In the genomic region with DNA sequence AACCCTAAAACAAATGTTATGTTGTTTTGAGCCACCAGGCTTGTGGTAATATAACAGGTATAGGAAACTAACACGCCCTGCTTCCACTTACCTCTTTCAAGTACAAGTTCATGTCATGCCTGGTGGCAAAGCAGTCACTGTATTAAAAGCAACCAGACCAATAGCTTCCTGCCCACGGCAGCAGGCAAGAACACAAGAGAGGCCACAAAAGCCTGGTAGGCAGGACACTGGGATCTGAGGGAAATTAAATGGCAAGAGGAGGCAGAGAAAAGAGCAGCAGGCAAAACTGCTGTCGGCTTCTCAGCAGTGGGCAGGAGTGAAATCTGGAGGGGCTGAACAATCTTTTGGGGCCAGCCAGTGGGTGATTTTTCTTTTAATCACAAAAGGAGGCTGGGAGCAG, we compare ENCODE assay signal across 8 cellular contexts. TPM values are rescaled to one million over a fixed set of nuclear protein-coding genes. Genes with fewer than 3 reads are reported as not detected.
DNase-seq lines count a peak whose midpoint lies in the region; ATAC-seq and TF ChIP-seq lines count a peak whose summit lies in the region.

No MANE protein-coding gene starts in this region.

- peak overlapping the region; percentile 80 for H3K9ac ChIP-seq in Loucy (ENCODE audit: low read depth, low read length, poor library complexity, severe bottlenecking)
- peak overlapping the region; percentile 89 for H3K9ac ChIP-seq in mesenchymal stem cell (ENCODE audit: low read length)

- 84% methylated on average over 3 of the region's 3 CpGs for WGBS in mesenchymal stem cell

- H2AFZ ChIP-seq in Loucy (ENCODE audit: low read length) (no peak overlapping the region), mesenchymal stem cell (ENCODE audit: low read depth, low read length) (no peak overlapping the region)

- H3K79me1 ChIP-seq in mesenchymal stem cell (replicated peaks; ENCODE audit: low read length, poor library complexity, severe bottlenecking): peaks cover 7% of the 10 kb centered on the region

- peak overlapping the region; percentile 96 for H3K27ac Mint-ChIP-seq in activated T-helper 2 cell treated with anti-CD3 and anti-CD28 coated beads, Interferon-gamma antibody, Interleukin-2, Interleukin-4, amounts not matched to agents 10 μg/mL and 5 μg/mL and 100 μg/mL, durations not matched to agents 14 hours and 24 hours and 36 hours

- DNase-seq in CD1c-positive myeloid dendritic cell (ENCODE audit: extremely low spot score) (peak; percentile 50), mesenchymal stem cell (no peak), NCI-H1092 (lab: John Stamatoyannopoulos, UW) (no peak), NCI-H2081 treated with DMSO at 0.1 percent for 48 hours (lab: John Stamatoyannopoulos, UW) (no peak), GM03348 (ENCODE audit: low spot score) (no peak)
- peak; percentile 71 for DNase-seq in activated T-helper 2 cell treated with anti-CD3 and anti-CD28 coated beads, Interferon-gamma antibody, Interleukin-2, Interleukin-4, amounts not matched to agents 10 μg/mL and 5 μg/mL and 100 μg/mL, durations not matched to agents 14 hours and 24 hours and 36 hours (ENCODE audit: low spot score)

- H2BK12ac ChIP-seq in mesenchymal stem cell (ENCODE audit: low read length in 2 of 2): no peak overlapping the region

- peak overlapping the region in 1 of 2 experiments; percentile 68 for H3K4ac ChIP-seq in mesenchymal stem cell (ENCODE audit: low read depth in 1 of 2, low read length in 2 of 2)

- H3K23ac ChIP-seq in mesenchymal stem cell (ENCODE audit: low read length in 2 of 2): peak overlapping the region in 1 of 2 experiments; percentile 97

- H3F3A ChIP-seq in Loucy (ENCODE audit: low read depth): peaks cover 3% of the 10 kb centered on the region; the same call in 1 of the 2 replicates

- no peaks in the 10 kb centered on the region for H3K9me3 Mint-ChIP-seq in activated T-helper 2 cell treated with anti-CD3 and anti-CD28 coated beads, Interferon-gamma antibody, Interleukin-2, Interleukin-4, amounts not matched to agents 10 μg/mL and 5 μg/mL and 100 μg/mL, durations not matched to agents 14 hours and 24 hours and 36 hours

- H3K9me2 ChIP-seq in Loucy (replicated peaks; ENCODE audit: low read depth, low read length): no peaks in the 10 kb centered on the region

- no peaks in the 10 kb centered on the region for H3K9me3 ChIP-seq in Loucy (ENCODE audit: insufficient read depth, low read depth, low read length)
- H3K9me3 ChIP-seq in mesenchymal stem cell (ENCODE audit: control insufficient read depth, low read length): no peaks in the 10 kb centered on the region

- H2BK15ac ChIP-seq in mesenchymal stem cell (ENCODE audit: low read depth, poor library complexity, severe bottlenecking): no peak overlapping the region

- H3K27me3 ChIP-seq in Loucy (ENCODE audit: insufficient read depth, low read length, poor library complexity, severe bottlenecking) (peaks cover 7% of the 10 kb centered on the region), mesenchymal stem cell (ENCODE audit: control insufficient read depth in 1 of 2, insufficient read depth in 1 of 2, low read length in 2 of 2) (no peaks in the 10 kb centered on the region)

- H3K79me2 ChIP-seq in Loucy (ENCODE audit: insufficient read depth, low read length): peaks cover 68% of the 10 kb centered on the region

- H2BK120ac ChIP-seq in mesenchymal stem cell (ENCODE audit: low read depth, low read length): no peak overlapping the region

- H3K4me2 ChIP-seq in Loucy (ENCODE audit: low read depth, low read length, poor library complexity, severe bottlenecking) (peak overlapping the region; percentile 80), mesenchymal stem cell (ENCODE audit: low read length, poor library complexity, severe bottlenecking) (no peak overlapping the region)

- H3K36me3 ChIP-seq in Loucy (ENCODE audit: insufficient read depth, low read length): no peaks in the 10 kb centered on the region
- no peaks in the 10 kb centered on the region for H3K36me3 ChIP-seq in mesenchymal stem cell (ENCODE audit: control insufficient read depth in 1 of 2, insufficient read depth in 2 of 2, low read depth in 1 of 2, low read length in 2 of 2)

- ATAC-seq in HG02763 (IDR thresholded peaks at IDR 0.05; ENCODE audit: unreplicated experiment): no peak

- no peak overlapping the region for H2BK5ac ChIP-seq in mesenchymal stem cell (ENCODE audit: low read depth, low read length, poor library complexity, severe bottlenecking)

- no peak for TF ChIP-seq CTCF in Loucy (conservative IDR thresholded peaks at IDR 0.05; ENCODE audit: low read length)

- H4K8ac ChIP-seq in mesenchymal stem cell (ENCODE audit: low read length): no peak overlapping the region

- H3K4me1 Mint-ChIP-seq in activated T-helper 2 cell treated with anti-CD3 and anti-CD28 coated beads, Interferon-gamma antibody, Interleukin-2, Interleukin-4, amounts not matched to agents 10 μg/mL and 5 μg/mL and 100 μg/mL, durations not matched to agents 14 hours and 24 hours and 36 hours (ENCODE audit: low read depth): peaks cover 45% of the 10 kb centered on the region

- no peak overlapping the region for H4K91ac ChIP-seq in mesenchymal stem cell (ENCODE audit: low read length)

- H3K4me1 ChIP-seq in Loucy (ENCODE audit: insufficient read depth, low read length, poor library complexity, severe bottlenecking) (peaks cover 33% of the 10 kb centered on the region), mesenchymal stem cell (ENCODE audit: control insufficient read depth, insufficient read depth, low read depth, low read length) (peaks cover 9% of the 10 kb centered on the region)

- H4K20me1 ChIP-seq in Loucy (ENCODE audit: insufficient read depth, low read length, poor library complexity, severe bottlenecking): peaks cover 17% of the 10 kb centered on the region

- H3K18ac ChIP-seq in mesenchymal stem cell (ENCODE audit: low read depth in 1 of 2, low read length in 2 of 2): no peak overlapping the region

- H3K27ac ChIP-seq in mesenchymal stem cell (ENCODE audit: low read length, poor library complexity, severe bottlenecking): peak overlapping the region; percentile 23

- H3K27me3 Mint-ChIP-seq in activated T-helper 2 cell treated with anti-CD3 and anti-CD28 coated beads, Interferon-gamma antibody, Interleukin-2, Interleukin-4, amounts not matched to agents 10 μg/mL and 5 μg/mL and 100 μg/mL, durations not matched to agents 14 hours and 24 hours and 36 hours (ENCODE audit: low read depth): no peaks in the 10 kb centered on the region

- no peak overlapping the region for H3K14ac ChIP-seq in mesenchymal stem cell (ENCODE audit: low read length in 2 of 2)

- intact Hi-C loops in activated T-helper 2 cell treated with anti-CD3 and anti-CD28 coated beads, Interferon-gamma antibody, Interleukin-2, Interleukin-4, amounts not matched to agents 10 μg/mL and 5 μg/mL and 100 μg/mL, durations not matched to agents 14 hours and 24 hours and 36 hours (cut with micrococcal nuclease): loop anchor here (2.0 to 5.0 kb wide), 6 partner anchors 31 to 423 kb away; a partner anchor contains a TSS

- H3K36me3 Mint-ChIP-seq in activated T-helper 2 cell treated with anti-CD3 and anti-CD28 coated beads, Interferon-gamma antibody, Interleukin-2, Interleukin-4, amounts not matched to agents 10 μg/mL and 5 μg/mL and 100 μg/mL, durations not matched to agents 14 hours and 24 hours and 36 hours (ENCODE audit: low read depth): peaks cover 13% of the 10 kb centered on the region

- peak overlapping the region; percentile 27 for H2AK5ac ChIP-seq in mesenchymal stem cell (ENCODE audit: low read length, severe bottlenecking)

- peak overlapping the region; percentile 79 for H3K4me3 ChIP-seq in Loucy (ENCODE audit: low read length, poor library complexity, severe bottlenecking)
- peak overlapping the region in 1 of 2 experiments; percentile 31 for H3K4me3 ChIP-seq in mesenchymal stem cell (ENCODE audit: insufficient read depth in 1 of 2, low read depth in 1 of 2, low read length in 2 of 2)

- peak overlapping the region; percentile 86 for H3K4me3 Mint-ChIP-seq in activated T-helper 2 cell treated with anti-CD3 and anti-CD28 coated beads, Interferon-gamma antibody, Interleukin-2, Interleukin-4, amounts not matched to agents 10 μg/mL and 5 μg/mL and 100 μg/mL, durations not matched to agents 14 hours and 24 hours and 36 hours (ENCODE audit: low read depth)

RNA-seq across cellular contexts. Expression of a gene that starts 2.2 kb away (rescaled TPM):
- total RNA-seq in activated T-helper 2 cell treated with anti-CD3 and anti-CD28 coated beads, Interferon-gamma antibody, Interleukin-2, Interleukin-4, amounts not matched to agents 10 μg/mL and 5 μg/mL and 100 μg/mL, durations not matched to agents 14 hours and 24 hours and 36 hours: 83.5 and 95.7 TPM in 2 replicates
- 15.0 TPM for polyA plus RNA-seq in mesenchymal stem cell (2013, experiment 1 of 2)
- polyA plus RNA-seq in mesenchymal stem cell (2013, experiment 2 of 2): 14.3 TPM

Comparison
In these comparisons a context has a peak if more than half of its experiments do, and no peak if none do; other contexts are left out.
1. DNase-seq: peak in CD1c-positive myeloid dendritic cell (single experiment) and activated T-helper 2 cell treated with anti-CD3 and anti-CD28 coated beads, Interferon-gamma antibody, Interleukin-2, Interleukin-4, amounts not matched to agents 10 μg/mL and 5 μg/mL and 100 μg/mL, durations not matched to agents 14 hours and 24 hours and 36 hours (single experiment); none in mesenchymal stem cell (single experiment), NCI-H1092 (single experiment), NCI-H2081 treated with DMSO at 0.1 percent for 48 hours (single experiment) and GM03348 (single experiment).